In the genomic region with DNA sequence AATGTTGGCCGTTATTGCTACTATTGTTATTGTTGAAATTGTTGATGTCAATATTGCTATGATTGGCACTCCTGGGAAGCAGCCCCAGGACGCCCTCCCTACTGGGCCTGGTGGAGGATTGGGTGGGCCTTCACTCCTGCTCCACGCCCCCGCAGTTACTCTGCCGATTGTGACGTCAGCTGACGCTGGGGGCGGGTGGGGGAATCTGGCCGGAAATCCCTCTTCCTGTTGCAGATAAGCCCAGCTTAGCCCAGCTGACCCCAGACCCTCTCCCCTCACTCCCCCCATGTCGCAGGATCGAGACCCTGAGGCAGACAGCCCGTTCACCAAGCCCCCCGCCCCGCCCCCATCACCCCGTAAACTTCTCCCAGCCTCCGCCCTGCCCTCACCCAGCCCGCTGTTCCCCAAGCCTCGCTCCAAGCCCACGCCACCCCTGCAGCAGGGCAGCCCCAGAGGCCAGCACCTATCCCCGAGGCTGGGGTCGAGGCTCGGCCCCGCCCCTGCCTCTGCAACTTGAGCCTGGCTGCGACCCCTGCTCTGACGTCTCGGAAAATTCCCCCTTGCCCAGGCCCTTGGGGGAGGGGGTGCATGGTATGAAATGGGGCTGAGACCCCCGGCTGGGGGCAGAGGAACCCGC, we compare ENCODE assay signal across 1 cellular context.
TF ChIP-seq lines count a peak whose summit lies in the region.

A gene with protein sequence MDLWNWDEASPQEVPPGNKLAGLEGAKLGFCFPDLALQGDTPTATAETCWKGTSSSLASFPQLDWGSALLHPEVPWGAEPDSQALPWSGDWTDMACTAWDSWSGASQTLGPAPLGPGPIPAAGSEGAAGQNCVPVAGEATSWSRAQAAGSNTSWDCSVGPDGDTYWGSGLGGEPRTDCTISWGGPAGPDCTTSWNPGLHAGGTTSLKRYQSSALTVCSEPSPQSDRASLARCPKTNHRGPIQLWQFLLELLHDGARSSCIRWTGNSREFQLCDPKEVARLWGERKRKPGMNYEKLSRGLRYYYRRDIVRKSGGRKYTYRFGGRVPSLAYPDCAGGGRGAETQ (plus strand): TSS at position 231 of the 637 bp plus-strand sequence. CDS start 716 bp downstream, outside the sequence.

TF ChIP-seq in K562, 482 proteins besides CTCF, POLR2A, EP300 and RAD21 (continues in another document):
- no peak for TF ChIP-seq L3MBTL2 (IDR thresholded peaks at IDR 0.05)
- no peak for TF ChIP-seq HIVEP1 (CRISPR knock-in tag; IDR thresholded peaks at IDR 0.05)
- no peak for TF ChIP-seq SMC3 (conservative IDR thresholded peaks at IDR 0.05; ENCODE audit: insufficient read depth, low read depth, low read length)
- no peak for TF ChIP-seq LARP7 (IDR thresholded peaks at IDR 0.05)
- no peak for TF ChIP-seq ZNF239 (CRISPR knock-in tag; IDR thresholded peaks at IDR 0.05)
- TF ChIP-seq PURB (CRISPR knock-in tag; IDR thresholded peaks at IDR 0.05; ENCODE audit: low read depth): no peak
- TF ChIP-seq NCOR1 (IDR thresholded peaks at IDR 0.05): no peak
- peak; percentile 96 for TF ChIP-seq CREM (IDR thresholded peaks at IDR 0.05; ENCODE audit: low read depth)
- TF ChIP-seq IRF1 (CRISPR knock-in tag; IDR thresholded peaks at IDR 0.05; ENCODE audit: borderline replicate concordance): no peak
- no peak for TF ChIP-seq DIDO1 (tag; IDR thresholded peaks at IDR 0.05; ENCODE audit: low read depth)
- TF ChIP-seq, protein P1, sequence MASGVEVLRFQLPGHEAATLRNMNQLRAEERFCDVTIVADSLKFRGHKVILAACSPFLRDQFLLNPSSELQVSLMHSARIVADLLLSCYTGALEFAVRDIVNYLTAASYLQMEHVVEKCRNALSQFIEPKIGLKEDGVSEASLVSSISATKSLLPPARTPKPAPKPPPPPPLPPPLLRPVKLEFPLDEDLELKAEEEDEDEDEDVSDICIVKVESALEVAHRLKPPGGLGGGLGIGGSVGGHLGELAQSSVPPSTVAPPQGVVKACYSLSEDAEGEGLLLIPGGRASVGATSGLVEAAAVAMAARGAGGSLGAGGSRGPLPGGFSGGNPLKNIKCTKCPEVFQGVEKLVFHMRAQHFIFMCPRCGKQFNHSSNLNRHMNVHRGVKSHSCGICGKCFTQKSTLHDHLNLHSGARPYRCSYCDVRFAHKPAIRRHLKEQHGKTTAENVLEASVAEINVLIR (CRISPR knock-in tag; IDR thresholded peaks at IDR 0.05): peak; percentile 85
- no peak for TF ChIP-seq PHB2 (IDR thresholded peaks at IDR 0.05; ENCODE audit: low read depth)
- TF ChIP-seq POLR3G (IDR thresholded peaks at IDR 0.05; ENCODE audit: extremely low read depth, insufficient read length, insufficient replicate concordance): no peak
- TF ChIP-seq SNRNP70 (optimal IDR thresholded peaks at IDR 0.05; ENCODE audit: low read depth, low read length): no peak
- no peak for TF ChIP-seq POLR2AphosphoS2 (IDR thresholded peaks at IDR 0.05; ENCODE audit: low read length)
- TF ChIP-seq MAZ (CRISPR knock-in tag; conservative IDR thresholded peaks at IDR 0.05 in 1 of 2, IDR thresholded peaks at IDR 0.05 in 1 of 2): 0 out of 4 replicates have a peak, but pooled peaks of 1 of the 2 experiments have one; percentile 31
- TF ChIP-seq U2AF1 (optimal IDR thresholded peaks at IDR 0.05; ENCODE audit: low read depth, low read length): no peak
- TF ChIP-seq, protein P2, sequence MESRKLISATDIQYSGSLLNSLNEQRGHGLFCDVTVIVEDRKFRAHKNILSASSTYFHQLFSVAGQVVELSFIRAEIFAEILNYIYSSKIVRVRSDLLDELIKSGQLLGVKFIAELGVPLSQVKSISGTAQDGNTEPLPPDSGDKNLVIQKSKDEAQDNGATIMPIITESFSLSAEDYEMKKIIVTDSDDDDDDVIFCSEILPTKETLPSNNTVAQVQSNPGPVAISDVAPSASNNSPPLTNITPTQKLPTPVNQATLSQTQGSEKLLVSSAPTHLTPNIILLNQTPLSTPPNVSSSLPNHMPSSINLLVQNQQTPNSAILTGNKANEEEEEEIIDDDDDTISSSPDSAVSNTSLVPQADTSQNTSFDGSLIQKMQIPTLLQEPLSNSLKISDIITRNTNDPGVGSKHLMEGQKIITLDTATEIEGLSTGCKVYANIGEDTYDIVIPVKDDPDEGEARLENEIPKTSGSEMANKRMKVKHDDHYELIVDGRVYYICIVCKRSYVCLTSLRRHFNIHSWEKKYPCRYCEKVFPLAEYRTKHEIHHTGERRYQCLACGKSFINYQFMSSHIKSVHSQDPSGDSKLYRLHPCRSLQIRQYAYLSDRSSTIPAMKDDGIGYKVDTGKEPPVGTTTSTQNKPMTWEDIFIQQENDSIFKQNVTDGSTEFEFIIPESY (CRISPR knock-in tag; IDR thresholded peaks at IDR 0.05): no peak
- peak; percentile 91 for TF ChIP-seq CREB1 (IDR thresholded peaks at IDR 0.05)
- peak; percentile 85 for TF ChIP-seq CREB1 (CRISPR knock-in tag; IDR thresholded peaks at IDR 0.05)
- no peak for TF ChIP-seq CSDE1 (IDR thresholded peaks at IDR 0.05)
- peak; percentile 95 for TF ChIP-seq PKNOX1 (IDR thresholded peaks at IDR 0.05)
- no peak for TF ChIP-seq NR2C2 (CRISPR knock-in tag; IDR thresholded peaks at IDR 0.05)
- peak; percentile 46 for TF ChIP-seq NR2C2 (tag; IDR thresholded peaks at IDR 0.05)
- peak; percentile 77; the same call in 1 of the 2 replicates for TF ChIP-seq TFAP4 (CRISPR knock-in tag; IDR thresholded peaks at IDR 0.05; ENCODE audit: borderline replicate concordance)
- no peak for TF ChIP-seq MAFG (tag; conservative IDR thresholded peaks at IDR 0.05)
- TF ChIP-seq, protein P3, sequence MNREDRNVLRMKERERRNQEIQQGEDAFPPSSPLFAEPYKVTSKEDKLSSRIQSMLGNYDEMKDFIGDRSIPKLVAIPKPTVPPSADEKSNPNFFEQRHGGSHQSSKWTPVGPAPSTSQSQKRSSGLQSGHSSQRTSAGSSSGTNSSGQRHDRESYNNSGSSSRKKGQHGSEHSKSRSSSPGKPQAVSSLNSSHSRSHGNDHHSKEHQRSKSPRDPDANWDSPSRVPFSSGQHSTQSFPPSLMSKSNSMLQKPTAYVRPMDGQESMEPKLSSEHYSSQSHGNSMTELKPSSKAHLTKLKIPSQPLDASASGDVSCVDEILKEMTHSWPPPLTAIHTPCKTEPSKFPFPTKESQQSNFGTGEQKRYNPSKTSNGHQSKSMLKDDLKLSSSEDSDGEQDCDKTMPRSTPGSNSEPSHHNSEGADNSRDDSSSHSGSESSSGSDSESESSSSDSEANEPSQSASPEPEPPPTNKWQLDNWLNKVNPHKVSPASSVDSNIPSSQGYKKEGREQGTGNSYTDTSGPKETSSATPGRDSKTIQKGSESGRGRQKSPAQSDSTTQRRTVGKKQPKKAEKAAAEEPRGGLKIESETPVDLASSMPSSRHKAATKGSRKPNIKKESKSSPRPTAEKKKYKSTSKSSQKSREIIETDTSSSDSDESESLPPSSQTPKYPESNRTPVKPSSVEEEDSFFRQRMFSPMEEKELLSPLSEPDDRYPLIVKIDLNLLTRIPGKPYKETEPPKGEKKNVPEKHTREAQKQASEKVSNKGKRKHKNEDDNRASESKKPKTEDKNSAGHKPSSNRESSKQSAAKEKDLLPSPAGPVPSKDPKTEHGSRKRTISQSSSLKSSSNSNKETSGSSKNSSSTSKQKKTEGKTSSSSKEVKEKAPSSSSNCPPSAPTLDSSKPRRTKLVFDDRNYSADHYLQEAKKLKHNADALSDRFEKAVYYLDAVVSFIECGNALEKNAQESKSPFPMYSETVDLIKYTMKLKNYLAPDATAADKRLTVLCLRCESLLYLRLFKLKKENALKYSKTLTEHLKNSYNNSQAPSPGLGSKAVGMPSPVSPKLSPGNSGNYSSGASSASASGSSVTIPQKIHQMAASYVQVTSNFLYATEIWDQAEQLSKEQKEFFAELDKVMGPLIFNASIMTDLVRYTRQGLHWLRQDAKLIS (CRISPR knock-in tag; IDR thresholded peaks at IDR 0.05): 0 out of 2 replicates have a peak, but pooled peaks have one; percentile 40
- no peak for TF ChIP-seq GTF3C2 (IDR thresholded peaks at IDR 0.05; ENCODE audit: borderline replicate concordance, extremely low read depth, insufficient read length)
- TF ChIP-seq MTA3 (IDR thresholded peaks at IDR 0.05; ENCODE audit: borderline replicate concordance): 0 out of 2 replicates have a peak, but pooled peaks have one; percentile 54
- TF ChIP-seq, protein P4, sequence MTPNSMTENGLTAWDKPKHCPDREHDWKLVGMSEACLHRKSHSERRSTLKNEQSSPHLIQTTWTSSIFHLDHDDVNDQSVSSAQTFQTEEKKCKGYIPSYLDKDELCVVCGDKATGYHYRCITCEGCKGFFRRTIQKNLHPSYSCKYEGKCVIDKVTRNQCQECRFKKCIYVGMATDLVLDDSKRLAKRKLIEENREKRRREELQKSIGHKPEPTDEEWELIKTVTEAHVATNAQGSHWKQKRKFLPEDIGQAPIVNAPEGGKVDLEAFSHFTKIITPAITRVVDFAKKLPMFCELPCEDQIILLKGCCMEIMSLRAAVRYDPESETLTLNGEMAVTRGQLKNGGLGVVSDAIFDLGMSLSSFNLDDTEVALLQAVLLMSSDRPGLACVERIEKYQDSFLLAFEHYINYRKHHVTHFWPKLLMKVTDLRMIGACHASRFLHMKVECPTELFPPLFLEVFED (CRISPR knock-in tag; conservative IDR thresholded peaks at IDR 0.05): no peak
